1 cellular context compared by ENCODE assay signal in the genomic region with DNA sequence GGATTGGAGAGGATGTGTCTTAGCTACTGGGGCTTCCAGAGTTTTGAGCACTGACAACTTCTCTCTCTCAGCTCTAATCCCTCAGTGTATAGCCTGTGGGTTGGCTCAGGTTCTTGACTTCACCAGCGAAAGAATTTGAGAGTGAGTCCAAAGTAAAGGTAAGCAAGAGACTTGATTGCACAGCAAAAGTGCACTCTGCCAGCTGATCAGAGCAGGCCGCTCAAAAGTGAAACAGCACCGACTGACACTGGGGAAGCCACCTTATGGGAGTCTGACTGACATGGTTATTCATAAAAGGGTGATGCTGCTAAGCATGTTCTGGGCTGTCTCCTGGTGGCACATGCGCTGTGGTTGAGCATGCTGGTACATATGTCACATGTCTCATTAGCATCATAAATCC.
TF ChIP-seq lines count a peak whose summit lies in the region.

No MANE protein-coding gene starts in this region.

TF ChIP-seq in HepG2, 621 proteins besides CTCF, POLR2A, EP300 and RAD21 (continued from another document):
- TF ChIP-seq, protein P1, sequence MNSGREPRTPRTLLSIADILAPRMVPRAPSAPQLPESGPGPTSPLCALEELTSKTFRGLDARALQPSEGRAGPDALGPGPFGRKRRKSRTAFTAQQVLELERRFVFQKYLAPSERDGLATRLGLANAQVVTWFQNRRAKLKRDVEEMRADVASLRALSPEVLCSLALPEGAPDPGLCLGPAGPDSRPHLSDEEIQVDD (CRISPR knock-in tag; IDR thresholded peaks at IDR 0.05; ENCODE audit: borderline replicate concordance) = no peak
- TF ChIP-seq KAT2B (IDR thresholded peaks at IDR 0.05; ENCODE audit: borderline replicate concordance, low read depth, low read length) = no peak
- no peak for TF ChIP-seq RORA (CRISPR knock-in tag; IDR thresholded peaks at IDR 0.05)
- TF ChIP-seq ZSCAN31 (CRISPR knock-in tag; IDR thresholded peaks at IDR 0.05; ENCODE audit: low read depth) = no peak
- no peak for TF ChIP-seq KDM2A (CRISPR knock-in tag; IDR thresholded peaks at IDR 0.05; ENCODE audit: borderline replicate concordance, low read depth)
- no peak for TF ChIP-seq SIN3A (IDR thresholded peaks at IDR 0.05; ENCODE audit: borderline replicate concordance, low read depth, low read length)
- TF ChIP-seq ZSCAN25 (CRISPR knock-in tag; IDR thresholded peaks at IDR 0.05) = no peak
- TF ChIP-seq, protein P2, sequence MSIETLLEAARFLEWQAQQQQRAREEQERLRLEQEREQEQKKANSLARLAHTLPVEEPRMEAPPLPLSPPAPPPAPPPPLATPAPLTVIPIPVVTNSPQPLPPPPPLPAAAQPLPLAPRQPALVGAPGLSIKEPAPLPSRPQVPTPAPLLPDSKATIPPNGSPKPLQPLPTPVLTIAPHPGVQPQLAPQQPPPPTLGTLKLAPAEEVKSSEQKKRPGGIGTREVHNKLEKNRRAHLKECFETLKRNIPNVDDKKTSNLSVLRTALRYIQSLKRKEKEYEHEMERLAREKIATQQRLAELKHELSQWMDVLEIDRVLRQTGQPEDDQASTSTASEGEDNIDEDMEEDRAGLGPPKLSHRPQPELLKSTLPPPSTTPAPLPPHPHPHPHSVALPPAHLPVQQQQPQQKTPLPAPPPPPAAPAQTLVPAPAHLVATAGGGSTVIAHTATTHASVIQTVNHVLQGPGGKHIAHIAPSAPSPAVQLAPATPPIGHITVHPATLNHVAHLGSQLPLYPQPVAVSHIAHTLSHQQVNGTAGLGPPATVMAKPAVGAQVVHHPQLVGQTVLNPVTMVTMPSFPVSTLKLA (IDR thresholded peaks at IDR 0.05) = no peak
- TF ChIP-seq, protein P3, sequence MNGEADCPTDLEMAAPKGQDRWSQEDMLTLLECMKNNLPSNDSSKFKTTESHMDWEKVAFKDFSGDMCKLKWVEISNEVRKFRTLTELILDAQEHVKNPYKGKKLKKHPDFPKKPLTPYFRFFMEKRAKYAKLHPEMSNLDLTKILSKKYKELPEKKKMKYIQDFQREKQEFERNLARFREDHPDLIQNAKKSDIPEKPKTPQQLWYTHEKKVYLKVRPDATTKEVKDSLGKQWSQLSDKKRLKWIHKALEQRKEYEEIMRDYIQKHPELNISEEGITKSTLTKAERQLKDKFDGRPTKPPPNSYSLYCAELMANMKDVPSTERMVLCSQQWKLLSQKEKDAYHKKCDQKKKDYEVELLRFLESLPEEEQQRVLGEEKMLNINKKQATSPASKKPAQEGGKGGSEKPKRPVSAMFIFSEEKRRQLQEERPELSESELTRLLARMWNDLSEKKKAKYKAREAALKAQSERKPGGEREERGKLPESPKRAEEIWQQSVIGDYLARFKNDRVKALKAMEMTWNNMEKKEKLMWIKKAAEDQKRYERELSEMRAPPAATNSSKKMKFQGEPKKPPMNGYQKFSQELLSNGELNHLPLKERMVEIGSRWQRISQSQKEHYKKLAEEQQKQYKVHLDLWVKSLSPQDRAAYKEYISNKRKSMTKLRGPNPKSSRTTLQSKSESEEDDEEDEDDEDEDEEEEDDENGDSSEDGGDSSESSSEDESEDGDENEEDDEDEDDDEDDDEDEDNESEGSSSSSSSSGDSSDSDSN (CRISPR knock-in tag; IDR thresholded peaks at IDR 0.05) = no peak
